In the genomic region with DNA sequence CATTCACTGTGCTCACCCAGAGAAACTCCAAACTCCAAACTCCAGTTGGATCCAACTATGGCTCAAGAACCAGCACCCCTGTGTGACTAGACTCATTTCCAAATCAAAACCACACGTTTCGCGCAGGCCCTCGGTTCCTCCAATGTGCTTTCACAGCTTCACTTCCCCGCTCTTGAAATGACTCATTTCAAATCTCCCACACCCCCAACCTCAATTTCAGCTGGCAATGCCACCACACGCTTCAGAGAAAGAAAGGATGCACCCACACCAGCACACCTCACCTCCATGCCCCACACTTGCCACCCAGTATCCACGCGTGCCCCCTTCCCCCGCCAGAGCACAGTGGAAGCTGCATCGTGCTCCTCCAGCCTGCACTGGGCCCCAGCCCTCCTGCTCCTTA, we compare ENCODE assay signal across 14 cellular contexts. TPM values are rescaled to one million over a fixed set of nuclear protein-coding genes. Genes with fewer than 3 reads are reported as not detected.
DNase-seq lines count a peak whose midpoint lies in the region; ATAC-seq, FAIRE-seq and TF ChIP-seq lines count a peak whose summit lies in the region.
"Had no signal": no experiment of that assay in that cellular context is flagged by ENCODE, and none has a peak within 500 bp of the region (broad histone marks: within the 10 kb centered on the region; RNA-seq: fewer than 3 reads in every experiment).

No MANE protein-coding gene starts in this region.

- H3K9ac ChIP-seq in BLaER1 treated with 17β-estradiol and CSF1 and Interleukin-3, amounts not matched to agents 10 nM and 100 nM: no peak overlapping the region

- FAIRE-seq in GM12892 (lab: Jason Lieb, UNC): peak; percentile 89

- H3K36me3 ChIP-seq in BLaER1 treated with 17β-estradiol and CSF1 and Interleukin-3, amounts not matched to agents 10 nM and 100 nM: peaks cover 0 to 61% (median 5%) of the 10 kb centered on the region in 11 experiments; a peak in 10 of 22 replicates
- H3K36me3 ChIP-seq in lower lobe of right lung (peaks cover 5% of the 10 kb centered on the region), thyroid gland (no peaks in the 10 kb centered on the region)
- H3K36me3 ChIP-seq: adrenal gland had no signal

- intact Hi-C loops in lower lobe of right lung (cut with DNase I) (no loop called here), thyroid gland (cut with DNase I) (no loop called here)

- no peak for TF ChIP-seq CTCF in lower lobe of right lung (IDR thresholded peaks at IDR 0.05)
- TF ChIP-seq CTCF in thyroid gland (IDR thresholded peaks at IDR 0.05): no peak

- H4K20me1 ChIP-seq in BLaER1 treated with 17β-estradiol and CSF1 and Interleukin-3, amounts not matched to agents 10 nM and 100 nM: peaks cover 0 to 23% (median 0%) of the 10 kb centered on the region in 11 experiments; a peak in 2 of 22 replicates

- H3K9me3 ChIP-seq in BLaER1 treated with 17β-estradiol and CSF1 and Interleukin-3, amounts not matched to agents 10 nM and 100 nM (replicated peaks in 1 of 11): peaks cover 0 to 23% (median 12%) of the 10 kb centered on the region in 11 experiments; a peak in 14 of 22 replicates
- H3K9me3 ChIP-seq in lower lobe of right lung (no peaks in the 10 kb centered on the region), thyroid gland (no peaks in the 10 kb centered on the region)
- H3K9me3 ChIP-seq: adrenal gland had no signal

- peak overlapping the region; percentile 65 for H3K27ac Mint-ChIP-seq in T-helper 1 cell treated with Interleukin-12 subunit alpha and Interleukin-12 subunit beta and Interleukin-4 antibody, amounts not matched to agents 30 μg/mL and 1 μg/mL, for 36 hours
- H3K27ac Mint-ChIP-seq: progenitor cell of endocrine pancreas had no signal

- WGBS in thyroid gland, 2 donors: 79 to 86% methylated on average over 10 of the region's 10 CpGs

- peaks cover 37 to 83% (median 55%) of the 10 kb centered on the region in 10 experiments for H3K4me1 ChIP-seq in BLaER1 treated with 17β-estradiol and CSF1 and Interleukin-3, amounts not matched to agents 10 nM and 100 nM
- H3K4me1 ChIP-seq in lower lobe of right lung: peaks cover 7% of the 10 kb centered on the region
- no peaks in the 10 kb centered on the region for H3K4me1 ChIP-seq in thyroid gland
- H3K4me1 ChIP-seq: adrenal gland had no signal

- DNase-seq in GM12892 (ENCODE audit: insufficient read length): peak; percentile 57
- DNase-seq in lower lobe of right lung: peak; percentile 66
- no peak for DNase-seq in DMS79 treated with DMSO at 0.1 percent for 48 hours (lab: John Stamatoyannopoulos, UW)
- DNase-seq in thyroid gland: no peak
- DNase-seq in KBM-7: no peak
- no peak for DNase-seq in NCI-H1436 treated with DMSO at 0.1 percent for 48 hours (lab: John Stamatoyannopoulos, UW)
- DNase-seq: adrenal gland, cortex of kidney, midbrain, NCI-H2029 treated with DMSO at 0.1 percent for 48 hours had no signal

- no peak overlapping the region for H3K4me3 Mint-ChIP-seq in T-helper 1 cell treated with Interleukin-12 subunit alpha and Interleukin-12 subunit beta and Interleukin-4 antibody, amounts not matched to agents 30 μg/mL and 1 μg/mL, for 36 hours

- H3K27ac ChIP-seq in BLaER1 treated with 17β-estradiol and CSF1 and Interleukin-3, amounts not matched to agents 10 nM and 100 nM: no peak overlapping the region
- no peak overlapping the region for H3K27ac ChIP-seq in lower lobe of right lung
- no peak overlapping the region for H3K27ac ChIP-seq in thyroid gland
- H3K27ac ChIP-seq: adrenal gland had no signal

- H3K4me3 ChIP-seq in BLaER1 treated with 17β-estradiol and CSF1 and Interleukin-3, amounts not matched to agents 10 nM and 100 nM: no peak overlapping the region; a peak in 1 of 20 replicates
- H3K4me3 ChIP-seq in lower lobe of right lung: no peak overlapping the region
- H3K4me3 ChIP-seq in thyroid gland (replicated peaks in 1 of 3): no peak overlapping the region
- H3K4me3 ChIP-seq: adrenal gland had no signal

- TF ChIP-seq POLR2A in GM12892 (IDR thresholded peaks at IDR 0.05; ENCODE audit: low read depth, low read length) (no peak), thyroid gland (IDR thresholded peaks at IDR 0.05) (no peak)

- H3K27me3 Mint-ChIP-seq in T-helper 1 cell treated with Interleukin-12 subunit alpha and Interleukin-12 subunit beta and Interleukin-4 antibody, amounts not matched to agents 30 μg/mL and 1 μg/mL, for 36 hours (ENCODE audit: low read depth): no peaks in the 10 kb centered on the region

- H3K9me3 Mint-ChIP-seq in T-helper 1 cell treated with Interleukin-12 subunit alpha and Interleukin-12 subunit beta and Interleukin-4 antibody, amounts not matched to agents 30 μg/mL and 1 μg/mL, for 36 hours: peaks cover 11% of the 10 kb centered on the region

- no peaks in the 10 kb centered on the region for H3K27me3 ChIP-seq in BLaER1 treated with 17β-estradiol and CSF1 and Interleukin-3, amounts not matched to agents 10 nM and 100 nM
- H3K27me3 ChIP-seq in lower lobe of right lung (ENCODE audit: low read depth) (peaks cover 6% of the 10 kb centered on the region), thyroid gland (no peaks in the 10 kb centered on the region)

- peaks cover 16% of the 10 kb centered on the region for H3K36me3 Mint-ChIP-seq in T-helper 1 cell treated with Interleukin-12 subunit alpha and Interleukin-12 subunit beta and Interleukin-4 antibody, amounts not matched to agents 30 μg/mL and 1 μg/mL, for 36 hours (ENCODE audit: low read depth)

- ATAC-seq in lower lobe of right lung: no peak

- peaks cover 29% of the 10 kb centered on the region for H3K4me1 Mint-ChIP-seq in T-helper 1 cell treated with Interleukin-12 subunit alpha and Interleukin-12 subunit beta and Interleukin-4 antibody, amounts not matched to agents 30 μg/mL and 1 μg/mL, for 36 hours (ENCODE audit: low read depth)

- peak overlapping the region in 6 of 11 experiments; percentile 1 to 60 (median 42); a peak in 9 of 22 replicates for H3K4me2 ChIP-seq in BLaER1 treated with 17β-estradiol and CSF1 and Interleukin-3, amounts not matched to agents 10 nM and 100 nM

- in situ Hi-C loops in KBM-7 (cut with MboI; ENCODE audit: low pct_unique_long_range_greater_than_20kb, low sequenced_read_pairs): no loop called here

RNA-seq across cellular contexts. Expression of gene TMEM92, which starts 9.0 kb away (rescaled TPM):
- polyA plus RNA-seq in GM12892 (2012; ENCODE audit: missing spikeins): not detected
- total RNA-seq in lower lobe of right lung (9.2 TPM), thyroid gland (not detected)
- total RNA-seq: adrenal gland, subcutaneous adipose tissue had no signal

Comparison
In these comparisons a context has a peak if more than half of its experiments do, and no peak if none do; other contexts are left out.
1. DNase-seq: peak in GM12892 (single experiment) and lower lobe of right lung (single experiment); none in DMS79 treated with DMSO at 0.1 percent for 48 hours (single experiment), thyroid gland (0 of 2), KBM-7 (single experiment) and NCI-H1436 treated with DMSO at 0.1 percent for 48 hours (single experiment).
2. RNA of gene TMEM92, which starts 9.0 kb away (total RNA-seq): 9.2 TPM in lower lobe of right lung (single experiment); not detected in thyroid gland; every median in the first group is over 10 times any median in the second.